In genomic region chr1:2654443-2654948, GRCh38 we compare ENCODE assay signal across 10 cellular contexts. TPM values are rescaled to one million over a fixed set of nuclear protein-coding genes. Genes with fewer than 3 reads are reported as not detected.
DNase-seq lines count a peak whose midpoint lies in the region; ATAC-seq, FAIRE-seq and TF ChIP-seq lines count a peak whose summit lies in the region.
"Not testable (repeated sequence)": the region's sequence is repeated elsewhere in the genome, so short reads cannot be mapped to it uniquely, and the experiment has no call there.
"Had no signal": no experiment of that assay in that cellular context is flagged by ENCODE, and none has a peak within 500 bp of the region (broad histone marks: within the 10 kb centered on the region; RNA-seq: fewer than 3 reads in every experiment).

No MANE protein-coding gene starts in this region.

- FAIRE-seq in K562 (lab: Jason Lieb, UNC) = not testable (repeated sequence)

- peak overlapping the region in 5 of 8 donors; percentile 15 to 50 (median 28) for H3K27ac Mint-ChIP-seq in CD8-positive, alpha-beta memory T cell
- H3K27ac Mint-ChIP-seq in activated CD8-positive, alpha-beta memory T cell treated with anti-CD3 and anti-CD28 coated beads, Interleukin-2, amount 10 ng/mL, durations not matched to agents 7 days and 5 days = not testable (repeated sequence)

- CTCF ChIA-PET in CD8-positive, alpha-beta memory T cell (lab: Charles Lee); PC-3 (lab: Charles Lee); activated CD8-positive, alpha-beta memory T cell treated with anti-CD3 and anti-CD28 coated beads, Interleukin-2, amount 10 ng/mL, durations not matched to agents 7 days and 5 days (lab: Charles Lee); K562 (lab: Yijun Ruan, JAX; ENCODE audit: low intra/inter-chr PET ratio): not testable (repeated sequence)

- H2AFZ ChIP-seq in PC-3 (ENCODE audit: low read length); K562 (ENCODE audit: low read depth, low read length): not testable (repeated sequence)

- ATAC-seq in PC-3 (peak; percentile 18; the same call in 1 of the 2 replicates), right cardiac atrium (peak in 1 of 2 donors; percentile 44), upper lobe of left lung (ENCODE audit: low FRiP score in 2 of 2) (peak; percentile 53 to 86)
- ATAC-seq in activated CD8-positive, alpha-beta memory T cell treated with anti-CD3 and anti-CD28 coated beads, Interleukin-2, amount 10 ng/mL, durations not matched to agents 7 days and 5 days; K562; psoas muscle: not testable (repeated sequence)

- not testable (repeated sequence) for TF ChIP-seq EP300 in K562 (IDR thresholded peaks at IDR 0.05; ENCODE audit: low read length); upper lobe of left lung (IDR thresholded peaks at IDR 0.05)

- TF ChIP-seq CTCF in PC-3 (conservative IDR thresholded peaks at IDR 0.05; ENCODE audit: low read depth, low read length); K562 (IDR thresholded peaks at IDR 0.05 in 2 of 3, conservative IDR thresholded peaks at IDR 0.05 in 1 of 3; ENCODE audit: insufficient read depth in 2 of 3, low read depth in 1 of 3, low read length in 3 of 3); psoas muscle (IDR thresholded peaks at IDR 0.05); upper lobe of left lung (IDR thresholded peaks at IDR 0.05): not testable (repeated sequence)

- BruUV-seq in PC-3 (replicated peaks; lab: Mats Ljungman, UMichigan); K562 (replicated peaks; lab: Mats Ljungman, UMichigan): not testable (repeated sequence)

- TF ChIP-seq RAD21 in K562 (CRISPR knock-in tag; conservative IDR thresholded peaks at IDR 0.05 in 1 of 2, IDR thresholded peaks at IDR 0.05 in 1 of 2) = not testable (repeated sequence)

- H3K27me3 ChIP-seq in CD8-positive, alpha-beta memory T cell (ENCODE audit: insufficient read depth, low read length, poor library complexity, severe bottlenecking) = peaks cover 48% of the 10 kb centered on the region
- H3K27me3 ChIP-seq in PC-3 (ENCODE audit: low read length) = peaks cover 65% of the 10 kb centered on the region
- H3K27me3 ChIP-seq in K562 (ENCODE audit: control insufficient read depth in 2 of 2, insufficient read depth in 2 of 2, low read length in 2 of 2); right cardiac atrium (ENCODE audit: control insufficient read depth, insufficient read depth); psoas muscle (ENCODE audit: insufficient read depth in 3 of 3, low read length in 2 of 3); upper lobe of left lung: not testable (repeated sequence)

- not testable (repeated sequence) for H4K20me1 ChIP-seq in PC-3 (ENCODE audit: low read length); K562 (replicated peaks; ENCODE audit: control insufficient read depth, insufficient read depth, low read length)

- H3F3A ChIP-seq in PC-3 (ENCODE audit: low read length, unreplicated experiment) = not testable (repeated sequence)

- not testable (repeated sequence) for H3K9me3 Mint-ChIP-seq in CD8-positive, alpha-beta memory T cell; activated CD8-positive, alpha-beta memory T cell treated with anti-CD3 and anti-CD28 coated beads, Interleukin-2, amount 10 ng/mL, durations not matched to agents 7 days and 5 days (ENCODE audit: low read depth)

- H3K27ac ChIP-seq in CD8-positive, alpha-beta memory T cell (ENCODE audit: low read depth, low read length); PC-3 (ENCODE audit: low read length); K562 (ENCODE audit: extremely low read depth, low read depth, low read length); right cardiac atrium (ENCODE audit: low read length); psoas muscle; upper lobe of left lung: not testable (repeated sequence)

- not testable (repeated sequence) for H3K4me1 Mint-ChIP-seq in CD8-positive, alpha-beta memory T cell; activated CD8-positive, alpha-beta memory T cell treated with anti-CD3 and anti-CD28 coated beads, Interleukin-2, amount 10 ng/mL, durations not matched to agents 7 days and 5 days

- intact Hi-C loops in PC-3 (cut with micrococcal nuclease); K562 (cut with micrococcal nuclease); right cardiac atrium (cut with DNase I); psoas muscle (cut with DNase I): not testable (repeated sequence)

- H3K27me3 Mint-ChIP-seq in CD8-positive, alpha-beta memory T cell = peaks cover 37 to 48% of the 10 kb centered on the region in 2 donors
- not testable (repeated sequence) for H3K27me3 Mint-ChIP-seq in activated CD8-positive, alpha-beta memory T cell treated with anti-CD3 and anti-CD28 coated beads, Interleukin-2, amount 10 ng/mL, durations not matched to agents 7 days and 5 days

- 1% methylated on average over 14 of the region's 14 CpGs for WGBS in K562 (ENCODE audit: insufficient coverage, low coverage, missing lambda C conversion rate)
- 45% methylated on average over 14 of the region's 14 CpGs for WGBS in right cardiac atrium
- WGBS in psoas muscle, 3 donors = 43 to 46% (median 46%) methylated on average over 14 of the region's 14 CpGs
- 36 to 43% methylated on average over 14 of the region's 14 CpGs for WGBS in upper lobe of left lung, 2 donors

- not testable (repeated sequence) for H3K36me3 ChIP-seq in CD8-positive, alpha-beta memory T cell (ENCODE audit: insufficient read depth, low read length); PC-3 (ENCODE audit: low read depth, low read length); K562 (ENCODE audit: control insufficient read depth, insufficient read depth, low read length); psoas muscle (ENCODE audit: insufficient read depth in 1 of 2, low read depth in 1 of 2); upper lobe of left lung

- TF ChIP-seq POLR2A in K562 (conservative IDR thresholded peaks at IDR 0.05); upper lobe of left lung (IDR thresholded peaks at IDR 0.05): not testable (repeated sequence)

- H3K4me3 ChIP-seq in CD8-positive, alpha-beta memory T cell (ENCODE audit: low read length); PC-3 (ENCODE audit: low read length); K562; right cardiac atrium (ENCODE audit: low read length); psoas muscle; upper lobe of left lung: not testable (repeated sequence)

- not testable (repeated sequence) for H3K9me2 ChIP-seq in PC-3 (replicated peaks; ENCODE audit: low read length)

- not testable (repeated sequence) for H3K4me2 ChIP-seq in PC-3 (ENCODE audit: low read length); K562 (ENCODE audit: insufficient read depth, low read length)

- in situ Hi-C loops in K562 (cut with MboI) = loop anchor here (5.0 to 10.0 kb wide), 3 partner anchors 43 to 130 kb away; no protein-coding TSS in a partner anchor

- H3K9me3 ChIP-seq in CD8-positive, alpha-beta memory T cell (ENCODE audit: low read length); PC-3 (ENCODE audit: low read length); right cardiac atrium (ENCODE audit: control insufficient read depth, low read length); psoas muscle; upper lobe of left lung: not testable (repeated sequence)
- H3K9me3 ChIP-seq in K562 (replicated peaks; ENCODE audit: control insufficient read depth, insufficient read depth, low read depth, low read length) = peaks cover 26% of the 10 kb centered on the region

- H3K4me1 ChIP-seq in CD8-positive, alpha-beta memory T cell (ENCODE audit: insufficient read depth, low read length); PC-3 (ENCODE audit: insufficient read depth, low read length); right cardiac atrium (ENCODE audit: control insufficient read depth, insufficient read depth, low read length); psoas muscle; upper lobe of left lung: not testable (repeated sequence)
- H3K4me1 ChIP-seq in K562 (replicated peaks in 1 of 2; ENCODE audit: control insufficient read depth in 2 of 2, insufficient read depth in 2 of 2, low read length in 2 of 2) = peaks cover 0 to 25% of the 10 kb centered on the region in 2 experiments; a peak in 1 of 5 replicates

- not testable (repeated sequence) for H3K4me3 Mint-ChIP-seq in CD8-positive, alpha-beta memory T cell; activated CD8-positive, alpha-beta memory T cell treated with anti-CD3 and anti-CD28 coated beads, Interleukin-2, amount 10 ng/mL, durations not matched to agents 7 days and 5 days

- DNase-seq in CD8-positive, alpha-beta memory T cell = peak in 1 of 5 donors; percentile 67
- DNase-seq in PC-3; K562 (ENCODE audit: extremely low read depth in 1 of 4, low spot score in 3 of 4): not testable (repeated sequence)
- DNase-seq in activated CD8-positive, alpha-beta memory T cell treated with anti-CD3 and anti-CD28 coated beads, Interleukin-2, amount 10 ng/mL, durations not matched to agents 7 days and 5 days = peak; percentile 48
- peak; percentile 23 to 65 (median 62) for DNase-seq in right cardiac atrium
- peak; percentile 93 for DNase-seq in mesenteric fat pad (ENCODE audit: low spot score)
- DNase-seq in psoas muscle = peak; percentile 20 to 62
- DNase-seq in upper lobe of left lung = peak in 1 of 2 donors; percentile 87

- H3K9ac ChIP-seq in PC-3 (ENCODE audit: low read length); K562 (ENCODE audit: insufficient read depth in 1 of 2, low read depth in 2 of 2, low read length in 2 of 2): not testable (repeated sequence)

- H3K79me2 ChIP-seq in PC-3 (ENCODE audit: low read length); K562 (ENCODE audit: control insufficient read depth, insufficient read depth, low read length): not testable (repeated sequence)

- POLR2A ChIA-PET in CD8-positive, alpha-beta memory T cell (lab: Charles Lee); PC-3 (lab: Charles Lee; ENCODE audit: unreplicated experiment); K562 (lab: Yijun Ruan, JAX): not testable (repeated sequence)

- not testable (repeated sequence) for H3K36me3 Mint-ChIP-seq in CD8-positive, alpha-beta memory T cell; activated CD8-positive, alpha-beta memory T cell treated with anti-CD3 and anti-CD28 coated beads, Interleukin-2, amount 10 ng/mL, durations not matched to agents 7 days and 5 days

- not testable (repeated sequence) for H3K9me1 ChIP-seq in K562 (ENCODE audit: control insufficient read depth, insufficient read depth, low read length)

RNA-seq across cellular contexts. Expression of gene MMEL1, which starts 21.7 kb away (rescaled TPM):
- total RNA-seq in CD8-positive, alpha-beta memory T cell = under 1 TPM in 1 of 2 experiments, not detected in 1; 0.44 TPM
- polyA plus RNA-seq in CD8-positive, alpha-beta memory T cell = 6.8 TPM
- total RNA-seq in PC-3 (2014; rRNA removed) (1.8 TPM in 1 of 2 replicates, not detected in the other), K562 (2014; rRNA removed) (not detected in 2 replicates), K562 (2014; rRNA removed; fragmentation: Illumina TruSeq; extraction: Trizol) (not detected in 2 replicates), K562 (2015; rRNA removed; fragmentation: Illumina TruSeq; extraction: Trizol) (not detected in 2 replicates), K562 (2021) (not detected in 2 replicates), right cardiac atrium (1 to 10 TPM in 1 of 4 donors, under 1 TPM in 3; 0.32 to 1.5 (median 0.83) TPM), mesenteric fat pad (3.2 TPM), psoas muscle (under 1 TPM in 2 of 4 donors, not detected in 2; 0.58 to 0.89 TPM), upper lobe of left lung (1 to 10 TPM in 4 of 6 donors, not detected in 2; 2.9 to 5.5 (median 5.1) TPM)
- under 1 TPM in 1 of 2 experiments, not detected in 1; 0.58 TPM for total RNA-seq in activated CD8-positive, alpha-beta memory T cell treated with anti-CD3 and anti-CD28 coated beads, Interleukin-2, amount 10 ng/mL, durations not matched to agents 7 days and 5 days
- not detected in 2 replicates for total RNA-seq in K562 (2011; cell fraction: chromatin; rRNA removed; ENCODE audit: low replicate concordance)
- total RNA-seq in K562 (2011; cell fraction: nucleolus; rRNA removed) = not detected in 2 replicates
- total RNA-seq in K562 (2011; cell fraction: nucleoplasm; rRNA removed) = not detected in 2 replicates
- polyA plus RNA-seq in K562 (2011; rRNA removed) (not detected in 2 replicates), K562 (2014; fragmentation: Illumina TruSeq; extraction: Trizol) (not detected in 2 replicates), K562 (2014; fragmentation: Nextera tagmentation; extraction: Ambion mirVana) (not detected), K562 (2014; rRNA removed) (not detected in 2 replicates), right cardiac atrium (1.7 TPM), psoas muscle (under 1 TPM; 0.08 to 0.21 (median 0.16) TPM)
- not detected in 2 replicates for polyA plus RNA-seq in K562 (2011; cell fraction: cytosol; rRNA removed)
- polyA plus RNA-seq in K562 (2011; cell fraction: nucleus; rRNA removed) = 0.11 and 0.18 TPM in 2 replicates
- 0.11 TPM in 1 of 2 replicates, not detected in the other for polyA plus RNA-seq in K562 (2012)
- polyA minus RNA-seq in K562 (2011; rRNA and poly(A)+ RNA removed) = not detected in 2 replicates
- not detected in 2 replicates for polyA minus RNA-seq in K562 (2011; cell fraction: cytosol; rRNA and poly(A)+ RNA removed)
- polyA minus RNA-seq in K562 (2011; cell fraction: nucleus; rRNA and poly(A)+ RNA removed) = not detected in 2 replicates
- total RNA-seq: M059J, right atrium auricular region had no signal
